Comparison of ENCODE assay signal across 18 cellular contexts in genomic region chr3:124381565-124382333, GRCh38.
"Had no signal": no experiment of that assay in that cellular context is flagged by ENCODE, and none has a peak within 500 bp of the region (broad histone marks: within the 10 kb centered on the region; RNA-seq: fewer than 3 reads in every experiment).

No MANE protein-coding gene starts in this region.

- ATAC-seq: activated CD8-positive, alpha-beta T cell treated with anti-CD3 and anti-CD28 coated beads for 36 hours; activated naive CD4-positive, alpha-beta T cell treated with anti-CD3 and anti-CD28 coated beads, Interleukin-2, amount 50 U/mL, for 72 hours; activated T-cell treated with anti-CD3 and anti-CD28 coated beads, Interleukin-2, amount 50 U/mL, for 4 hours; mucosa of descending colon; naive thymus-derived CD4-positive, alpha-beta T cell; pancreas; stimulated activated memory B cell treated with anti-CD40 and anti-IgM and Interleukin-4, amounts not matched to agents 10 μg/mL and 1 μg/mL and 100 μg/mL, for 72 hours; T-helper 17 cell; WTC11 had no signal

- H3K36me3 ChIP-seq: esophagus muscularis mucosa, left ventricle myocardium inferior, pancreas, tibial nerve, vagina had no signal

- H3K9me3 ChIP-seq: esophagus muscularis mucosa, mucosa of descending colon, pancreas, tibial nerve, vagina had no signal

- DNase-seq: activated CD4-positive, alpha-beta T cell treated with anti-CD3 and anti-CD28 coated beads for 48 hours; activated CD8-positive, alpha-beta T cell treated with anti-CD3 and anti-CD28 coated beads for 36 hours; activated effector memory CD4-positive, alpha-beta T cell treated with anti-CD3 and anti-CD28 coated beads, Interleukin-2, amount 50 U/mL, for 16 hours; activated T-cell treated with anti-CD3 and anti-CD28 coated beads, Interleukin-2, amount 50 U/mL, for 4 hours; amygdala; hippocampal formation; left ventricle myocardium inferior; mucosa of descending colon; naive thymus-derived CD4-positive, alpha-beta T cell; pancreas; stimulated activated CD4-positive, alpha-beta T cell treated with anti-CD3 and anti-CD28 coated beads, Interleukin-2, amount 100 ng/mL, for 48 hours; T-helper 17 cell had no signal

- H3K27ac ChIP-seq: esophagus muscularis mucosa, left ventricle myocardium inferior, pancreas, tibial nerve, vagina had no signal

- H3K4me1 ChIP-seq: esophagus muscularis mucosa, pancreas, vagina had no signal

- H3K27me3 ChIP-seq: esophagus muscularis mucosa, pancreas, tibial nerve, vagina had no signal

- H3K4me3 ChIP-seq: esophagus muscularis mucosa, left ventricle myocardium inferior, mucosa of descending colon, pancreas, tibial nerve, vagina had no signal
